ENCODE assay signal across 8 cellular contexts in the genomic region with DNA sequence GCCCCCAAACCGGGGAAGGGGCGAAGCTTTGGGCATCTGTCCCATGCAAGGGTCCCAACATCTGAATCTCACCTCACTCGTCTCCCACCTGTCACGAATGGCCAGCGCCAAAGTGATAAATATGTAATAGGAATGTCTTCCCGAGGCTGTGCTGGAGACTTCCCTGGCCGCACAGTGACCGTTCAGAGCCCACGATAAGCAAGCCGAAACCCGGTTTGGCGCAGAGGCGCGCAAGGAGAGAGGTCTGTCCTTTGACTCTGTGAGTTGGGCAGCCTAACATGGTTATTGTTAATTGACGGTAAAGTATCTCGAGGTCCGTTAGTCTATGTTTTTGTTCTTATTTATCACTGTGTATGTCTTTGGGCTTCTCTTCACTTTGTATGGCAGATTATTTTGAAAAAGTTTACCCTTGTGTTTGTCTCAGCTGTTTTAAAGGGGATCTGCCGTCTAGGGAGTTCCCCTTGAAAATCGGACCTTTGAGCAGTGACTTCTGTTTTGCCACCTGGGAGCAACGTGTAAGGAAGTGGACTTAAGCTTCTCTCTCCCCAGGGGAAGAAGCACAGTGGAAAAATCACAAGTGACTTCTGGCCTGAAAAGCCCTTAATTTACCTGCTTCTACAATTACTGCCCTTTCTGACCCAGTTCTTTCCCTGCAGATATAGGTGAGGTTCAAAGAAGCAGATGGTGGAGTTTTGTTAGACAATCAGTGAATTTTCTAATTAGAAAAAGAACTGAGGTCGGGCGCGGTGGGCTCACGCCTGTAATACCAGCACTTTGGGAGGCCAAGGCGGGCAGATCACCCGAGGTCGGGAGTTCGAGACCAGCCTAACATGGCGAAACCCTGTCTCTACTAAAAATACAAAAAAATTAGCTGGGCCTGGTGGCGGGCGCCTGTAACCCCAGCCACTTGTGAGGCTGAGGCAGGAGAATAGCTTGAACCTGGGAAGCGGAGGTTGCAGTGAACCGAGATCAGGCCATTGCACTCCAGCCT. TPM values are rescaled to one million over a fixed set of nuclear protein-coding genes. Genes with fewer than 3 reads are reported as not detected.
DNase-seq lines count a peak whose midpoint lies in the region; ATAC-seq and TF ChIP-seq lines count a peak whose summit lies in the region.

No MANE protein-coding gene starts in this region.

- H3K4me1 ChIP-seq in upper lobe of right lung, result peaks cover 25% of the 10 kb centered on the region

- no peak for TF ChIP-seq CTCF in NB4 (IDR thresholded peaks at IDR 0.05; ENCODE audit: low read depth, low read length)
- TF ChIP-seq CTCF in lower leg skin (IDR thresholded peaks at IDR 0.05), result no peak
- TF ChIP-seq CTCF in upper lobe of right lung (IDR thresholded peaks at IDR 0.05), result no peak

- H3K27ac ChIP-seq in upper lobe of right lung, result peak overlapping the region; percentile 100

- H3K36me3 ChIP-seq in H7 (replicated peaks; ENCODE audit: control insufficient read depth, insufficient read depth, low read length), result peaks cover 1% of the 10 kb centered on the region
- H3K36me3 ChIP-seq in upper lobe of right lung, result peaks cover 22% of the 10 kb centered on the region

- ATAC-seq in upper lobe of right lung, result peak; percentile 10

- H3K27me3 ChIP-seq in H7 (ENCODE audit: control insufficient read depth, insufficient read depth, low read length) (no peaks in the 10 kb centered on the region), upper lobe of right lung (no peaks in the 10 kb centered on the region)

- DNase-seq in NCI-H146 (lab: John Stamatoyannopoulos, UW) (peak; percentile 39), NCI-H146 treated with DMSO at 0.1 percent for 48 hours (lab: John Stamatoyannopoulos, UW; ENCODE audit: unreplicated experiment) (no peak), H7 (peak; percentile 56), NB4 (ENCODE audit: low read depth) (peak; percentile 68), cerebellar cortex (ENCODE audit: low spot score) (peak; percentile 38), lower leg skin (ENCODE audit: low spot score in 2 of 2) (no peak), upper lobe of right lung (no peak)
- no peak for DNase-seq in activated CD8-positive, alpha-beta memory T cell treated with anti-CD3 and anti-CD28 coated beads for 24 hours

- intact Hi-C loops in lower leg skin (cut with DNase I; ENCODE audit: low total_unique reads) (no loop called here), upper lobe of right lung (cut with DNase I) (no loop called here)

- WGBS in lower leg skin, 2 donors, result 33 to 35% methylated on average over 32 to 33 of the region's 33 CpGs

- no peaks in the 10 kb centered on the region for H3K9me3 ChIP-seq in upper lobe of right lung

- no peak for TF ChIP-seq POLR2A in NB4 (IDR thresholded peaks at IDR 0.05; ENCODE audit: extremely low read depth, insufficient read length)
- TF ChIP-seq POLR2A in lower leg skin (IDR thresholded peaks at IDR 0.05), result no peak

- peak overlapping the region; percentile 88 for H3K4me3 ChIP-seq in H7 (ENCODE audit: insufficient read depth, low read depth, low read length)
- peak overlapping the region; percentile 89 for H3K4me3 ChIP-seq in NB4 (ENCODE audit: low read depth, low read length)
- H3K4me3 ChIP-seq in lower leg skin (ENCODE audit: low read depth, poor library complexity, severe bottlenecking), result peak overlapping the region; percentile 82
- H3K4me3 ChIP-seq in upper lobe of right lung, result peak overlapping the region; percentile 89

RNA-seq across cellular contexts. Expression of a gene that starts 1.1 kb away (rescaled TPM):
- 27.4 and 35.2 TPM in 2 replicates for total RNA-seq in H7 (2014; rRNA removed; shearing (Covaris generic))
- total RNA-seq in lower leg skin (10 to 100 TPM; 44.6 to 64.4 (median 52.9) TPM), upper lobe of right lung (52.0 TPM)

RNA-seq across cellular contexts. Expression of a gene that starts 7.8 kb away (rescaled TPM):
- total RNA-seq in H7 (2014; rRNA removed; shearing (Covaris generic)), result 139 and 149 TPM in 2 replicates
- total RNA-seq in lower leg skin (10 to 100 TPM; 25.1 to 40.0 (median 32.6) TPM), upper lobe of right lung (25.1 TPM)

RNA-seq across cellular contexts. Expression of a gene that starts 9.1 kb away (rescaled TPM):
- not detected in 2 replicates for total RNA-seq in H7 (2014; rRNA removed; shearing (Covaris generic))
- total RNA-seq in lower leg skin, result not detected
- total RNA-seq in upper lobe of right lung, result not detected

RNA-seq across cellular contexts. Expression of a gene that starts 16.9 kb away (rescaled TPM):
- total RNA-seq in H7 (2014; rRNA removed; shearing (Covaris generic)), result 17.6 and 20.8 TPM in 2 replicates
- total RNA-seq in lower leg skin (10 to 100 TPM; 50.3 to 99.6 (median 68.1) TPM), upper lobe of right lung (48.0 TPM)

RNA-seq across cellular contexts. Expression of a gene that starts 19.5 kb away (rescaled TPM):
- total RNA-seq in H7 (2014; rRNA removed; shearing (Covaris generic)), result 18.6 and 23.6 TPM in 2 replicates
- total RNA-seq in lower leg skin, result 10 to 100 TPM in 3 of 4 donors, 1 to 10 TPM in 1; 9.7 to 12.2 (median 10.7) TPM
- total RNA-seq in upper lobe of right lung, result 17.8 TPM

Comparison
In these comparisons a context has a peak if more than half of its experiments do, and no peak if none do; other contexts are left out.
1. DNase-seq: peak in NCI-H146 (single experiment), H7 (single experiment), NB4 (single experiment) and cerebellar cortex (single experiment); none in NCI-H146 treated with DMSO at 0.1 percent for 48 hours (single experiment), lower leg skin (0 of 2), upper lobe of right lung (single experiment) and activated CD8-positive, alpha-beta memory T cell treated with anti-CD3 and anti-CD28 coated beads for 24 hours (single experiment).
2. Peak in every context shown above with its lines, with median percentiles within 50 percentile points of each other: H3K4me3 ChIP-seq.